8 cellular contexts compared by ENCODE assay signal in genomic region chr4:6783111-6783981, GRCh38. TPM values are rescaled to one million over a fixed set of nuclear protein-coding genes. Genes with fewer than 3 reads are reported as not detected.
DNase-seq lines count a peak whose midpoint lies in the region; ATAC-seq lines count a peak whose summit lies in the region.

No MANE protein-coding gene starts in this region.

- DNase-seq in Ammon's horn (ENCODE audit: low spot score) (peak; percentile 93), NCI-H446 treated with DMSO at 0.1 percent for 48 hours (lab: John Stamatoyannopoulos, UW) (peak; percentile 47), left colon (peak; percentile 86 to 92)
- peak; percentile 92 for DNase-seq in activated CD4-positive, alpha-beta T cell treated with anti-CD3 and anti-CD28 coated beads for 48 hours
- peak; percentile 76 to 88 for DNase-seq in stimulated activated CD4-positive, alpha-beta T cell treated with anti-CD3 and anti-CD28 coated beads, Interleukin-1b, Interleukin-23, amount 100 ng/mL, for 4 hours (ENCODE audit: low read depth in 2 of 2)

- ATAC-seq in GM19023 (IDR thresholded peaks at IDR 0.05; ENCODE audit: unreplicated experiment) (peak; percentile 75), HG03175 (IDR thresholded peaks at IDR 0.05; ENCODE audit: unreplicated experiment) (peak; percentile 75), left colon (peak; percentile 79)

- H3K27ac ChIP-seq in cingulate gyrus (ENCODE audit: low read depth, low read length) = peak overlapping the region; percentile 93

- intact Hi-C loops in left colon (cut with DNase I, micrococcal nuclease) = loop anchor here (5.0 kb wide), 2 partner anchors 61 to 89 kb away; no protein-coding TSS in a partner anchor

RNA-seq across cellular contexts. Expression of gene KIAA0232, which starts 0.8 kb away (rescaled TPM):
- 10 to 100 TPM; 40.7 to 49.4 TPM for total RNA-seq in left colon

Comparison
In these comparisons a context has a peak if more than half of its experiments do, and no peak if none do; other contexts are left out.
1. Peak in every context shown above with its lines: DNase-seq, ATAC-seq and H3K27ac ChIP-seq.